In the genomic region with DNA sequence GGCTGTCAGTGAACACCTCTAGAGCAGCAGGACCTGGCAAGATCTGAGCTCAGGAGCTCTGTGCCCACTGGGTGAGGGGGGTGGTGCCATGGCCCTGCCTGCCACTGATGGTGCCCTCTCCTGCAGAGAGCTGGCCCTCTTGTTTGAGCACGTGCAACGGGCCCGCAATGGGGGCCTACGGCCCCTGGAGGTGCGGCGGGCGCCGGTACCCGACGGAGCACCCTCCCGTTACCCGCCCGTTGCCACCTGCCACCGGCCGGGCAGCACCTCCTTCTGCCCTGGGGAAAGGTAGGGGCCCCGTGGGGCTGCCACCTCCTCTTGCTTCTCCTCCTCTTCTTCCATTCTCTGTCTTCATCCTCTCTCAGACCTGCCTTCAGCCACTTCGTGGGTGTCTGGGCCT, we compare ENCODE assay signal across 1 cellular context.
TF ChIP-seq lines count a peak whose summit lies in the region.

No MANE protein-coding gene starts in this region.

TF ChIP-seq in IMR-90, 13 proteins besides CTCF, POLR2A, EP300 and RAD21:
- no peak for TF ChIP-seq NFE2L2 (IDR thresholded peaks at IDR 0.05; ENCODE audit: low read depth, low read length)
- TF ChIP-seq FOS (IDR thresholded peaks at IDR 0.05; ENCODE audit: low read depth, low read length) = no peak
- no peak for TF ChIP-seq SMC3 (IDR thresholded peaks at IDR 0.05; ENCODE audit: low read depth, low read length)
- no peak for TF ChIP-seq MAZ (IDR thresholded peaks at IDR 0.05; ENCODE audit: borderline replicate concordance, low read depth, low read length)
- TF ChIP-seq RCOR1 (IDR thresholded peaks at IDR 0.05; ENCODE audit: insufficient replicate concordance, low read length) = no peak
- TF ChIP-seq BHLHE40 (IDR thresholded peaks at IDR 0.05; ENCODE audit: low read depth, low read length) = no peak
- no peak for TF ChIP-seq CEBPB (IDR thresholded peaks at IDR 0.05; ENCODE audit: low read depth, low read length)
- no peak for TF ChIP-seq RFX5 (IDR thresholded peaks at IDR 0.05; ENCODE audit: low read depth, low read length)
- no peak for TF ChIP-seq ELK1 (IDR thresholded peaks at IDR 0.05; ENCODE audit: borderline replicate concordance, low read depth, low read length)
- TF ChIP-seq MXI1 (IDR thresholded peaks at IDR 0.05; ENCODE audit: borderline replicate concordance, low read depth, low read length) = no peak
- TF ChIP-seq MAFK (IDR thresholded peaks at IDR 0.05; ENCODE audit: low read depth, low read length) = no peak
- TF ChIP-seq, protein P1, sequence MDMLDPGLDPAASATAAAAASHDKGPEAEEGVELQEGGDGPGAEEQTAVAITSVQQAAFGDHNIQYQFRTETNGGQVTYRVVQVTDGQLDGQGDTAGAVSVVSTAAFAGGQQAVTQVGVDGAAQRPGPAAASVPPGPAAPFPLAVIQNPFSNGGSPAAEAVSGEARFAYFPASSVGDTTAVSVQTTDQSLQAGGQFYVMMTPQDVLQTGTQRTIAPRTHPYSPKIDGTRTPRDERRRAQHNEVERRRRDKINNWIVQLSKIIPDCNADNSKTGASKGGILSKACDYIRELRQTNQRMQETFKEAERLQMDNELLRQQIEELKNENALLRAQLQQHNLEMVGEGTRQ (IDR thresholded peaks at IDR 0.05; ENCODE audit: low read depth, low read length) = no peak
- no peak for TF ChIP-seq CHD1 (IDR thresholded peaks at IDR 0.05; ENCODE audit: low read depth, low read length)
